In genomic region chrX:19343462-19344206, GRCh38 we compare ENCODE assay signal across 1 cellular context.
TF ChIP-seq lines count a peak whose summit lies in the region.

TSS of gene PDHA1 (plus strand) at chrX:19343927. CDS start at chrX:19344038, 111 bp downstream.

TF ChIP-seq in HepG2, 621 proteins besides CTCF, POLR2A, EP300 and RAD21 (continued from another document and continues in another):
- TF ChIP-seq, protein P1, sequence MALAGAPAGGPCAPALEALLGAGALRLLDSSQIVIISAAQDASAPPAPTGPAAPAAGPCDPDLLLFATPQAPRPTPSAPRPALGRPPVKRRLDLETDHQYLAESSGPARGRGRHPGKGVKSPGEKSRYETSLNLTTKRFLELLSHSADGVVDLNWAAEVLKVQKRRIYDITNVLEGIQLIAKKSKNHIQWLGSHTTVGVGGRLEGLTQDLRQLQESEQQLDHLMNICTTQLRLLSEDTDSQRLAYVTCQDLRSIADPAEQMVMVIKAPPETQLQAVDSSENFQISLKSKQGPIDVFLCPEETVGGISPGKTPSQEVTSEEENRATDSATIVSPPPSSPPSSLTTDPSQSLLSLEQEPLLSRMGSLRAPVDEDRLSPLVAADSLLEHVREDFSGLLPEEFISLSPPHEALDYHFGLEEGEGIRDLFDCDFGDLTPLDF (CRISPR knock-in tag; IDR thresholded peaks at IDR 0.05): no peak
- TF ChIP-seq, protein P2, sequence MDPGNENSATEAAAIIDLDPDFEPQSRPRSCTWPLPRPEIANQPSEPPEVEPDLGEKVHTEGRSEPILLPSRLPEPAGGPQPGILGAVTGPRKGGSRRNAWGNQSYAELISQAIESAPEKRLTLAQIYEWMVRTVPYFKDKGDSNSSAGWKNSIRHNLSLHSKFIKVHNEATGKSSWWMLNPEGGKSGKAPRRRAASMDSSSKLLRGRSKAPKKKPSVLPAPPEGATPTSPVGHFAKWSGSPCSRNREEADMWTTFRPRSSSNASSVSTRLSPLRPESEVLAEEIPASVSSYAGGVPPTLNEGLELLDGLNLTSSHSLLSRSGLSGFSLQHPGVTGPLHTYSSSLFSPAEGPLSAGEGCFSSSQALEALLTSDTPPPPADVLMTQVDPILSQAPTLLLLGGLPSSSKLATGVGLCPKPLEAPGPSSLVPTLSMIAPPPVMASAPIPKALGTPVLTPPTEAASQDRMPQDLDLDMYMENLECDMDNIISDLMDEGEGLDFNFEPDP (CRISPR knock-in tag; conservative IDR thresholded peaks at IDR 0.05): no peak
- TF ChIP-seq ZBTB3 (CRISPR knock-in tag; IDR thresholded peaks at IDR 0.05; ENCODE audit: borderline replicate concordance, low read depth) (no peak), IRF2 (CRISPR knock-in tag; IDR thresholded peaks at IDR 0.05) (no peak), NFYB (CRISPR knock-in tag; IDR thresholded peaks at IDR 0.05) (peak; percentile 88), ZNF160 (CRISPR knock-in tag; IDR thresholded peaks at IDR 0.05) (no peak), HNRNPK (IDR thresholded peaks at IDR 0.05; ENCODE audit: low read depth, low read length, poor library complexity, severe bottlenecking) (no peak), FOXK1 (CRISPR knock-in tag; IDR thresholded peaks at IDR 0.05; ENCODE audit: borderline replicate concordance, low read depth) (no peak), HNRNPH1 (optimal IDR thresholded peaks at IDR 0.05; ENCODE audit: low read depth, low read length) (no peak), GATAD1 (CRISPR knock-in tag; IDR thresholded peaks at IDR 0.05) (peak; percentile 94), KDM2A (CRISPR knock-in tag; IDR thresholded peaks at IDR 0.05; ENCODE audit: borderline replicate concordance, low read depth) (peak; percentile 84), HES4 (CRISPR knock-in tag; IDR thresholded peaks at IDR 0.05; ENCODE audit: borderline replicate concordance) (no peak), NFAT5 (CRISPR knock-in tag; IDR thresholded peaks at IDR 0.05) (no peak), MED1 (CRISPR knock-in tag; IDR thresholded peaks at IDR 0.05) (no peak), POLR2AphosphoS2 (IDR thresholded peaks at IDR 0.05; ENCODE audit: low read depth, low read length) (no peak), CBFB (CRISPR knock-in tag; IDR thresholded peaks at IDR 0.05) (no peak), ZNF326 (CRISPR knock-in tag; IDR thresholded peaks at IDR 0.05; ENCODE audit: borderline replicate concordance) (no peak), POLR2AphosphoS5 (IDR thresholded peaks at IDR 0.05; ENCODE audit: low read depth, low read length) (peak; percentile 63), ATF1 (CRISPR knock-in tag; IDR thresholded peaks at IDR 0.05) (peak; percentile 90), ATF5 (CRISPR knock-in tag; IDR thresholded peaks at IDR 0.05; ENCODE audit: low read depth) (no peak), ZNF839 (CRISPR knock-in tag; IDR thresholded peaks at IDR 0.05; ENCODE audit: borderline replicate concordance) (no peak), ZNF101 (CRISPR knock-in tag; IDR thresholded peaks at IDR 0.05; ENCODE audit: borderline replicate concordance, low read depth) (no peak), CHD2 (IDR thresholded peaks at IDR 0.05; ENCODE audit: low read depth, low read length) (no peak), MTA1 (CRISPR knock-in tag; IDR thresholded peaks at IDR 0.05; ENCODE audit: borderline replicate concordance) (no peak), ZSCAN31 (CRISPR knock-in tag; IDR thresholded peaks at IDR 0.05; ENCODE audit: low read depth) (no peak), XBP1 (CRISPR knock-in tag; IDR thresholded peaks at IDR 0.05) (no peak), ZKSCAN1 (IDR thresholded peaks at IDR 0.05; ENCODE audit: low read length) (no peak), USF2 (IDR thresholded peaks at IDR 0.05; ENCODE audit: low read depth, low read length) (no peak), USF2 (CRISPR knock-in tag; IDR thresholded peaks at IDR 0.05; ENCODE audit: borderline replicate concordance) (no peak), MED8 (CRISPR knock-in tag; IDR thresholded peaks at IDR 0.05; ENCODE audit: insufficient replicate concordance) (no peak), ZNF674 (CRISPR knock-in tag; IDR thresholded peaks at IDR 0.05; ENCODE audit: low read depth) (no peak), KDM3A (CRISPR knock-in tag; IDR thresholded peaks at IDR 0.05; ENCODE audit: low read depth) (no peak), REXO4 (CRISPR knock-in tag; IDR thresholded peaks at IDR 0.05; ENCODE audit: borderline replicate concordance) (no peak), ZNF598 (CRISPR knock-in tag; IDR thresholded peaks at IDR 0.05; ENCODE audit: borderline replicate concordance) (no peak), NFYC (CRISPR knock-in tag; IDR thresholded peaks at IDR 0.05) (peak; percentile 87), KLF12 (CRISPR knock-in tag; IDR thresholded peaks at IDR 0.05; ENCODE audit: borderline replicate concordance) (no peak)
- TF ChIP-seq, protein P3, sequence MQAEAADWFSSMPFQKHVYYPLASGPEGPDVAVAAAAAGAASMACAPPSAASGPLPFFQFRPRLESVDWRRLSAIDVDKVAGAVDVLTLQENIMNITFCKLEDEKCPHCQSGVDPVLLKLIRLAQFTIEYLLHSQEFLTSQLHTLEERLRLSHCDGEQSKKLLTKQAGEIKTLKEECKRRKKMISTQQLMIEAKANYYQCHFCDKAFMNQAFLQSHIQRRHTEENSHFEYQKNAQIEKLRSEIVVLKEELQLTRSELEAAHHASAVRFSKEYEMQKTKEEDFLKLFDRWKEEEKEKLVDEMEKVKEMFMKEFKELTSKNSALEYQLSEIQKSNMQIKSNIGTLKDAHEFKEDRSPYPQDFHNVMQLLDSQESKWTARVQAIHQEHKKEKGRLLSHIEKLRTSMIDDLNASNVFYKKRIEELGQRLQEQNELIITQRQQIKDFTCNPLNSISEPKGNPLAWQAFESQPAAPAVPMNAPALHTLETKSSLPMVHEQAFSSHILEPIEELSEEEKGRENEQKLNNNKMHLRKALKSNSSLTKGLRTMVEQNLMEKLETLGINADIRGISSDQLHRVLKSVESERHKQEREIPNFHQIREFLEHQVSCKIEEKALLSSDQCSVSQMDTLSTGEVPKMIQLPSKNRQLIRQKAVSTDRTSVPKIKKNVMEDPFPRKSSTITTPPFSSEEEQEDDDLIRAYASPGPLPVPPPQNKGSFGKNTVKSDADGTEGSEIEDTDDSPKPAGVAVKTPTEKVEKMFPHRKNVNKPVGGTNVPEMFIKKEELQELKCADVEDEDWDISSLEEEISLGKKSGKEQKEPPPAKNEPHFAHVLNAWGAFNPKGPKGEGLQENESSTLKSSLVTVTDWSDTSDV (CRISPR knock-in tag; IDR thresholded peaks at IDR 0.05): no peak
- TF ChIP-seq, protein P4, sequence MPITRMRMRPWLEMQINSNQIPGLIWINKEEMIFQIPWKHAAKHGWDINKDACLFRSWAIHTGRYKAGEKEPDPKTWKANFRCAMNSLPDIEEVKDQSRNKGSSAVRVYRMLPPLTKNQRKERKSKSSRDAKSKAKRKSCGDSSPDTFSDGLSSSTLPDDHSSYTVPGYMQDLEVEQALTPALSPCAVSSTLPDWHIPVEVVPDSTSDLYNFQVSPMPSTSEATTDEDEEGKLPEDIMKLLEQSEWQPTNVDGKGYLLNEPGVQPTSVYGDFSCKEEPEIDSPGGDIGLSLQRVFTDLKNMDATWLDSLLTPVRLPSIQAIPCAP (CRISPR knock-in tag; IDR thresholded peaks at IDR 0.05; ENCODE audit: low read depth): no peak
- TF ChIP-seq, protein P5, sequence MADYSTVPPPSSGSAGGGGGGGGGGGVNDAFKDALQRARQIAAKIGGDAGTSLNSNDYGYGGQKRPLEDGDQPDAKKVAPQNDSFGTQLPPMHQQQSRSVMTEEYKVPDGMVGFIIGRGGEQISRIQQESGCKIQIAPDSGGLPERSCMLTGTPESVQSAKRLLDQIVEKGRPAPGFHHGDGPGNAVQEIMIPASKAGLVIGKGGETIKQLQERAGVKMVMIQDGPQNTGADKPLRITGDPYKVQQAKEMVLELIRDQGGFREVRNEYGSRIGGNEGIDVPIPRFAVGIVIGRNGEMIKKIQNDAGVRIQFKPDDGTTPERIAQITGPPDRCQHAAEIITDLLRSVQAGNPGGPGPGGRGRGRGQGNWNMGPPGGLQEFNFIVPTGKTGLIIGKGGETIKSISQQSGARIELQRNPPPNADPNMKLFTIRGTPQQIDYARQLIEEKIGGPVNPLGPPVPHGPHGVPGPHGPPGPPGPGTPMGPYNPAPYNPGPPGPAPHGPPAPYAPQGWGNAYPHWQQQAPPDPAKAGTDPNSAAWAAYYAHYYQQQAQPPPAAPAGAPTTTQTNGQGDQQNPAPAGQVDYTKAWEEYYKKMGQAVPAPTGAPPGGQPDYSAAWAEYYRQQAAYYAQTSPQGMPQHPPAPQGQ (CRISPR knock-in tag; IDR thresholded peaks at IDR 0.05; ENCODE audit: borderline replicate concordance): no peak
- TF ChIP-seq, protein P6, sequence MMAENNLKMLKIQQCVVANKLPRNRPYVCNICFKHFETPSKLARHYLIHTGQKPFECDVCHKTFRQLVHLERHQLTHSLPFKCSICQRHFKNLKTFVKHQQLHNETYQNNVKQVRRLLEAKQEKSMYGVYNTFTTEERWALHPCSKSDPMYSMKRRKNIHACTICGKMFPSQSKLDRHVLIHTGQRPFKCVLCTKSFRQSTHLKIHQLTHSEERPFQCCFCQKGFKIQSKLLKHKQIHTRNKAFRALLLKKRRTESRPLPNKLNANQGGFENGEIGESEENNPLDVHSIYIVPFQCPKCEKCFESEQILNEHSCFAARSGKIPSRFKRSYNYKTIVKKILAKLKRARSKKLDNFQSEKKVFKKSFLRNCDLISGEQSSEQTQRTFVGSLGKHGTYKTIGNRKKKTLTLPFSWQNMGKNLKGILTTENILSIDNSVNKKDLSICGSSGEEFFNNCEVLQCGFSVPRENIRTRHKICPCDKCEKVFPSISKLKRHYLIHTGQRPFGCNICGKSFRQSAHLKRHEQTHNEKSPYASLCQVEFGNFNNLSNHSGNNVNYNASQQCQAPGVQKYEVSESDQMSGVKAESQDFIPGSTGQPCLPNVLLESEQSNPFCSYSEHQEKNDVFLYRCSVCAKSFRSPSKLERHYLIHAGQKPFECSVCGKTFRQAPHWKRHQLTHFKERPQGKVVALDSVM (CRISPR knock-in tag; IDR thresholded peaks at IDR 0.05): no peak
- TF ChIP-seq, protein P7, sequence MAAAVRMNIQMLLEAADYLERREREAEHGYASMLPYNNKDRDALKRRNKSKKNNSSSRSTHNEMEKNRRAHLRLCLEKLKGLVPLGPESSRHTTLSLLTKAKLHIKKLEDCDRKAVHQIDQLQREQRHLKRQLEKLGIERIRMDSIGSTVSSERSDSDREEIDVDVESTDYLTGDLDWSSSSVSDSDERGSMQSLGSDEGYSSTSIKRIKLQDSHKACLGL (CRISPR knock-in tag; IDR thresholded peaks at IDR 0.05): 0 out of 2 replicates have a peak, but pooled peaks have one; percentile 47
- TF ChIP-seq, protein P8, sequence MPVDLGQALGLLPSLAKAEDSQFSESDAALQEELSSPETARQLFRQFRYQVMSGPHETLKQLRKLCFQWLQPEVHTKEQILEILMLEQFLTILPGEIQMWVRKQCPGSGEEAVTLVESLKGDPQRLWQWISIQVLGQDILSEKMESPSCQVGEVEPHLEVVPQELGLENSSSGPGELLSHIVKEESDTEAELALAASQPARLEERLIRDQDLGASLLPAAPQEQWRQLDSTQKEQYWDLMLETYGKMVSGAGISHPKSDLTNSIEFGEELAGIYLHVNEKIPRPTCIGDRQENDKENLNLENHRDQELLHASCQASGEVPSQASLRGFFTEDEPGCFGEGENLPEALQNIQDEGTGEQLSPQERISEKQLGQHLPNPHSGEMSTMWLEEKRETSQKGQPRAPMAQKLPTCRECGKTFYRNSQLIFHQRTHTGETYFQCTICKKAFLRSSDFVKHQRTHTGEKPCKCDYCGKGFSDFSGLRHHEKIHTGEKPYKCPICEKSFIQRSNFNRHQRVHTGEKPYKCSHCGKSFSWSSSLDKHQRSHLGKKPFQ (CRISPR knock-in tag; IDR thresholded peaks at IDR 0.05; ENCODE audit: insufficient replicate concordance): no peak
